ENCODE assay signal across 20 cellular contexts in the genomic region with DNA sequence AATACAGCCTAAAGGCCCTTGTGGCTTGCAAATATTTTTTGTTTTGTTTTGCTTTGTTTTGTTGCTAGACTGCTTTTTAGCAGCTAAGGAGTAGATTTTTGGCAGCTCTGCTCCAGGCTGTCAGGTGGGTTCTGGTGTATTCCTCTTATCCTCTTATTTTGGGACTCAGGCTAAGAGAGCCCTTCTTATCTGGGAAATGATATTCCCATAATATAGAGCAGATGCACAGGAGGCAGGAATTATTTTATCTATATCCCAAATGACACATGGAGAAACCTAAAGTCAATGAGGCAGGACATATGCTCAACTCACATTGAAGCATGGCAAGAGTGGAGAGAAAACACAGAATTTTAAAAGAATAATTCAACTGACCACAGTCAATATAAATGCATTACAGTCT.
A peak's percentile ranks its signal among the peaks of the same experiment; 100 is the strongest.
DNase-seq lines count a peak whose midpoint lies in the region; ATAC-seq and TF ChIP-seq lines count a peak whose summit lies in the region.
"Had no signal": no experiment of that assay in that cellular context is flagged by ENCODE, and none has a peak within 500 bp of the region (broad histone marks: within the 10 kb centered on the region; RNA-seq: fewer than 3 reads in every experiment).

No MANE protein-coding gene starts in this region.

- H3K27me3 ChIP-seq in H9 (ENCODE audit: insufficient read depth, low read length) (no peaks in the 10 kb centered on the region), iPS-20b (ENCODE audit: insufficient read depth, low read length) (no peaks in the 10 kb centered on the region)
- H3K27me3 ChIP-seq: BE2C; BLaER1 treated with 17β-estradiol and CSF1 and Interleukin-3, amounts not matched to agents 10 nM and 100 nM had no signal

- H3K9ac ChIP-seq in ES-I3 (ENCODE audit: low read depth, low read length) (peak overlapping the region; percentile 18; the same call in 1 of the 2 replicates), H9 (ENCODE audit: extremely low read depth, insufficient read length, low read length) (no peak overlapping the region), iPS-20b (ENCODE audit: low read depth, low read length) (peak overlapping the region; percentile 27; the same call in 1 of the 2 replicates)
- H3K9ac ChIP-seq: BLaER1 treated with 17β-estradiol and CSF1 and Interleukin-3, amounts not matched to agents 10 nM and 100 nM had no signal

- peaks cover 12 to 15% of the 10 kb centered on the region in 2 experiments for H3K9me3 Mint-ChIP-seq in H9
- peaks cover 17% of the 10 kb centered on the region for H3K9me3 Mint-ChIP-seq in WTC11
- peaks cover 10% of the 10 kb centered on the region for H3K9me3 Mint-ChIP-seq in stimulated activated effector memory CD8-positive, alpha-beta T cell treated with anti-CD3 and anti-CD28 coated beads, Interleukin-12 subunit alpha, Interleukin-12 subunit beta, amount 100 ng/mL, for 72 hours

- DNase-seq in H9 (no peak), WTC11 (ENCODE audit: low spot score) (no peak)
- no peak for DNase-seq in stimulated activated effector memory CD8-positive, alpha-beta T cell treated with anti-CD3 and anti-CD28 coated beads, Interleukin-12 subunit alpha, Interleukin-12 subunit beta, amount 100 ng/mL, for 72 hours (ENCODE audit: low spot score in 2 of 2)
- DNase-seq: 8988T; ACHN; AML-193; BE2C; CD4-positive, alpha-beta T cell; CD8-positive, alpha-beta memory T cell; DMS 273 treated with DMSO at 0.1 percent for 48 hours; DMS53; DMS79 treated with DMSO at 0.1 percent for 48 hours; HCEC 1CT had no signal

- H2BK12ac ChIP-seq in H9 (ENCODE audit: insufficient read length, low read depth, low read length) = no peak overlapping the region

- H3K27ac ChIP-seq in H9 (ENCODE audit: insufficient read length, low read depth, low read length) = no peak overlapping the region
- peak overlapping the region; percentile 37 for H3K27ac ChIP-seq in iPS-20b (ENCODE audit: low read length)
- H3K27ac ChIP-seq: A549; BLaER1 treated with 17β-estradiol and CSF1 and Interleukin-3, amounts not matched to agents 10 nM and 100 nM had no signal

- no peaks in the 10 kb centered on the region for H3K9me3 ChIP-seq in ES-I3 (ENCODE audit: control insufficient read depth, insufficient read depth, low read length)
- no peaks in the 10 kb centered on the region for H3K9me3 ChIP-seq in H9 (ENCODE audit: control insufficient read depth, low read depth, low read length)
- no peaks in the 10 kb centered on the region for H3K9me3 ChIP-seq in iPS-20b (ENCODE audit: insufficient read depth, low read depth, low read length)
- H3K9me3 ChIP-seq: A549; BE2C; BLaER1 treated with 17β-estradiol and CSF1 and Interleukin-3, amounts not matched to agents 10 nM and 100 nM had no signal

- H3K27me3 Mint-ChIP-seq in H9 (ENCODE audit: low read depth) = no peaks in the 10 kb centered on the region
- no peaks in the 10 kb centered on the region for H3K27me3 Mint-ChIP-seq in WTC11 (ENCODE audit: low read depth)
- H3K27me3 Mint-ChIP-seq: CD4-positive, alpha-beta T cell; CD8-positive, alpha-beta memory T cell had no signal

- H3K79me1 ChIP-seq in H9 (ENCODE audit: insufficient read depth, low read depth, low read length, poor library complexity, severe bottlenecking) = no peaks in the 10 kb centered on the region

- 0 out of 2 replicates have a peak, but pooled peaks cover 2% of the 10 kb centered on the region for H3K79me2 ChIP-seq in H9 (ENCODE audit: insufficient read depth, low read length)

- no peaks in the 10 kb centered on the region for H4K20me1 ChIP-seq in H9 (ENCODE audit: control insufficient read depth, insufficient read depth, insufficient read length)
- H4K20me1 ChIP-seq: BLaER1 treated with 17β-estradiol and CSF1 and Interleukin-3, amounts not matched to agents 10 nM and 100 nM had no signal

- no peak overlapping the region for H3K4me3 ChIP-seq in iPS-20b (ENCODE audit: low read length)
- H3K4me3 ChIP-seq: A549; BLaER1 treated with 17β-estradiol and CSF1 and Interleukin-3, amounts not matched to agents 10 nM and 100 nM had no signal

- no peak overlapping the region for H2BK15ac ChIP-seq in H9 (ENCODE audit: low read depth, low read length)

- no peak overlapping the region for H4K5ac ChIP-seq in H9 (ENCODE audit: insufficient read length, low read depth, low read length)

- H3K23me2 ChIP-seq in H9 (ENCODE audit: insufficient read length, low read depth, low read length, poor library complexity, severe bottlenecking) = no peaks in the 10 kb centered on the region

- no peak overlapping the region for H4K91ac ChIP-seq in H9 (ENCODE audit: insufficient read length, low read depth, low read length)

- no peak overlapping the region for H2BK5ac ChIP-seq in H9 (ENCODE audit: insufficient read length, low read length)

- H2AFZ ChIP-seq in H9 (ENCODE audit: low read length) = no peak overlapping the region

- CTCF ChIA-PET in WTC11 (lab: Charles Lee) = interaction anchor here (0.5 kb wide), 1 partner anchor 110 kb away, joined by 4 read pairs; no protein-coding TSS in a partner anchor

- no peak overlapping the region for H2AK5ac ChIP-seq in H9 (ENCODE audit: insufficient read length, low read length)

- no peak overlapping the region for H3T11ph ChIP-seq in H9 (ENCODE audit: low read length)

- H3K4me1 ChIP-seq in ES-I3 (ENCODE audit: insufficient read depth, low read length) = peaks cover 40% of the 10 kb centered on the region
- peaks cover 5% of the 10 kb centered on the region; the same call in 1 of the 2 replicates for H3K4me1 ChIP-seq in H9 (ENCODE audit: insufficient read depth, low read length)
- peaks cover 49% of the 10 kb centered on the region for H3K4me1 ChIP-seq in iPS-20b (ENCODE audit: insufficient read depth, low read length)
- H3K4me1 ChIP-seq: A549; BE2C; BLaER1 treated with 17β-estradiol and CSF1 and Interleukin-3, amounts not matched to agents 10 nM and 100 nM had no signal

- H3K4me3 Mint-ChIP-seq in H9 (no peak overlapping the region), WTC11 (no peak overlapping the region)
- no peak overlapping the region for H3K4me3 Mint-ChIP-seq in stimulated activated effector memory CD8-positive, alpha-beta T cell treated with anti-CD3 and anti-CD28 coated beads, Interleukin-12 subunit alpha, Interleukin-12 subunit beta, amount 100 ng/mL, for 72 hours
- H3K4me3 Mint-ChIP-seq: CD14-positive monocyte; CD4-positive, alpha-beta T cell; CD8-positive, alpha-beta memory T cell had no signal

- H3K14ac ChIP-seq in H9 (ENCODE audit: insufficient read depth, low read length) = no peak overlapping the region

- no peak overlapping the region for H3K4me2 ChIP-seq in H9 (ENCODE audit: insufficient read depth, insufficient read length, low read length)
- H3K4me2 ChIP-seq: A549; BLaER1 treated with 17β-estradiol and CSF1 and Interleukin-3, amounts not matched to agents 10 nM and 100 nM had no signal

- POLR2A ChIA-PET in WTC11 (lab: Charles Lee) = no interaction called here

- H2BK20ac ChIP-seq in H9 (ENCODE audit: low read depth, low read length, poor library complexity, severe bottlenecking) = no peak overlapping the region

- no peak overlapping the region for H3K23ac ChIP-seq in H9 (ENCODE audit: insufficient read length, low read depth, low read length)

- H3K36me3 Mint-ChIP-seq in H9 (ENCODE audit: insufficient read depth in 1 of 3, low read depth in 3 of 3) = peaks cover 8 to 16% (median 16%) of the 10 kb centered on the region in 3 experiments
- H3K36me3 Mint-ChIP-seq in WTC11 = peaks cover 21% of the 10 kb centered on the region
- H3K36me3 Mint-ChIP-seq in stimulated activated effector memory CD8-positive, alpha-beta T cell treated with anti-CD3 and anti-CD28 coated beads, Interleukin-12 subunit alpha, Interleukin-12 subunit beta, amount 100 ng/mL, for 72 hours = no peaks in the 10 kb centered on the region
- H3K36me3 Mint-ChIP-seq: CD14-positive monocyte; CD8-positive, alpha-beta memory T cell had no signal

- ATAC-seq in WTC11 (no peak), GM21786 (IDR thresholded peaks at IDR 0.05; ENCODE audit: unreplicated experiment) (no peak), HG03432 (IDR thresholded peaks at IDR 0.05; ENCODE audit: unreplicated experiment) (no peak)
- no peak for ATAC-seq in stimulated activated effector memory CD8-positive, alpha-beta T cell treated with anti-CD3 and anti-CD28 coated beads, Interleukin-12 subunit alpha, Interleukin-12 subunit beta, amount 100 ng/mL, for 72 hours
- ATAC-seq: A549 had no signal

- H3K27ac Mint-ChIP-seq in H9 (peak overlapping the region; percentile 46 to 93 (median 85); a peak in 4 of 7 replicates), WTC11 (peak overlapping the region; percentile 90)
- H3K27ac Mint-ChIP-seq in stimulated activated effector memory CD8-positive, alpha-beta T cell treated with anti-CD3 and anti-CD28 coated beads, Interleukin-12 subunit alpha, Interleukin-12 subunit beta, amount 100 ng/mL, for 72 hours = no peak overlapping the region
- H3K27ac Mint-ChIP-seq: CD14-positive monocyte; CD4-positive, alpha-beta T cell; CD8-positive, alpha-beta memory T cell had no signal

- TF ChIP-seq CTCF in H9 (conservative IDR thresholded peaks at IDR 0.05) (no peak), WTC11 (IDR thresholded peaks at IDR 0.05) (no peak)

- no peak overlapping the region for H4K8ac ChIP-seq in H9 (replicated peaks; ENCODE audit: insufficient read length, low read depth, low read length)

- H3K4me1 Mint-ChIP-seq in H9 = peaks cover 19 to 40% of the 10 kb centered on the region in 2 experiments
- peaks cover 45% of the 10 kb centered on the region for H3K4me1 Mint-ChIP-seq in WTC11
- H3K4me1 Mint-ChIP-seq in stimulated activated effector memory CD8-positive, alpha-beta T cell treated with anti-CD3 and anti-CD28 coated beads, Interleukin-12 subunit alpha, Interleukin-12 subunit beta, amount 100 ng/mL, for 72 hours = no peaks in the 10 kb centered on the region
- H3K4me1 Mint-ChIP-seq: CD14-positive monocyte; CD8-positive, alpha-beta memory T cell had no signal

- H2BK120ac ChIP-seq in H9 (ENCODE audit: low read depth, low read length, poor library complexity, severe bottlenecking) = no peak overlapping the region

- H3K56ac ChIP-seq in H9 (ENCODE audit: insufficient read length, low read depth, low read length) = no peak overlapping the region

- no peak overlapping the region for H3K4ac ChIP-seq in H9 (ENCODE audit: low read depth, low read length)

- no peak overlapping the region for H3K18ac ChIP-seq in H9 (ENCODE audit: insufficient read length, low read depth, low read length)

- H3K36me3 ChIP-seq in ES-I3 (ENCODE audit: insufficient read depth, low read length) (no peaks in the 10 kb centered on the region), iPS-20b (ENCODE audit: insufficient read depth, low read depth, low read length) (no peaks in the 10 kb centered on the region)
- H3K36me3 ChIP-seq: BE2C; BLaER1 treated with 17β-estradiol and CSF1 and Interleukin-3, amounts not matched to agents 10 nM and 100 nM had no signal

TF ChIP-seq in WTC11, 78 proteins besides CTCF, POLR2A, EP300 and RAD21 (continues in another document):
- no peak for TF ChIP-seq ZNF423 (CRISPR knock-in tag; IDR thresholded peaks at IDR 0.05)
